8 cellular contexts compared by ENCODE assay signal in the genomic region with DNA sequence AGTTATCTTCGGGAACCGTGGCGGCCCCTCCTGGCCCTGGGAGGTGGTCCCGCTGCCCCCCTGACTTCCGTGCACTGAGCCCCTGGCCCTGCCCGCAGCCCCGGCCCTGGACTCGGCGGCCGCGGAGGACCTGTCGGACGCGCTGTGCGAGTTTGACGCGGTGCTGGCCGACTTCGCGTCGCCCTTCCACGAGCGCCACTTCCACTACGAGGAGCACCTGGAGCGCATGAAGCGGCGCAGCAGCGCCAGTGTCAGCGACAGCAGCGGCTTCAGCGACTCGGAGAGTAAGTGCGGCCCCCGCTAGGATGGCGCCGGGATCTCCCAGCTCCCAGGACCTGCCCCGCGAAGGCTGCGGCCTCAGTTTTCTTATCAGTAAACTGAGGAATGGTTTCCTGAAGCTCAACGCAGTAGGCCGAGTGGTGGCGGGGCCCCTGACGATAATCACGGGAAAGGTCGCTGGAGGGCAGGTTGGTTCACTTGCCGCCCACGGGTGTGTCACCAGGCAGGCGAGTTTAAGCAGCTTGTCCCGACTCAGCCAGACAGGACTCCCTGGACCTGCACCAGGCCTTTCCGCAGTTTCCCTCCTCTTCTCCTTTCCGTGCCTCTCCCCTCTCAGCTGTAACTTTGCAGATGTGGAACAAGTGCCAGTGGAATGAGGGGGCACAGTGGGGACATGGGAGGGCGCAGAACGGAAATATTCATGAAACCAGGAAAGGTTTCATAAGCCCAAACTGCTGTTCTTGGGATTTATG. TPM values are rescaled to one million over a fixed set of nuclear protein-coding genes. Genes with fewer than 3 reads are reported as not detected.
DNase-seq lines count a peak whose midpoint lies in the region; ATAC-seq and TF ChIP-seq lines count a peak whose summit lies in the region.

No MANE protein-coding gene starts in this region.

- DNase-seq in activated B cell treated with CpG ODN at 0.5 μM for 24 hours, result peak; percentile 35
- peak; percentile 32 for DNase-seq in colonic mucosa
- peak; percentile 58 to 71 (median 66) for DNase-seq in right lobe of liver
- DNase-seq in stimulated activated CD4-positive, alpha-beta T cell treated with anti-CD3 and anti-CD28 coated beads, Interleukin-4, amount 100 ng/mL, for 48 hours (ENCODE audit: low read depth in 2 of 2), result peak; percentile 45 to 47
- DNase-seq in SKM-1 (lab: John Stamatoyannopoulos, UW; ENCODE audit: unreplicated experiment), result no peak
- no peak for DNase-seq in NCI-H510A treated with DMSO at 0.1 percent for 48 hours (lab: John Stamatoyannopoulos, UW)

- POLR2A ChIA-PET in activated B cell treated with CpG ODN at 0.5 μM for 24 hours (lab: Charles Lee), result no interaction called here

- no peak for TF ChIP-seq CTCF in activated B cell treated with CpG ODN at 0.5 μM for 24 hours (IDR thresholded peaks at IDR 0.05)
- no peak for TF ChIP-seq CTCF in colonic mucosa (IDR thresholded peaks at IDR 0.05)
- no peak for TF ChIP-seq CTCF in right lobe of liver (IDR thresholded peaks at IDR 0.05)

- H3K4me1 ChIP-seq in colonic mucosa (no peaks in the 10 kb centered on the region), right lobe of liver (peaks cover 0 to 20% (median 0%) of the 10 kb centered on the region in 4 donors)

- peaks cover 35% of the 10 kb centered on the region for H3K27me3 Mint-ChIP-seq in activated B cell treated with CpG ODN at 0.5 μM for 24 hours

- H3K9me3 ChIP-seq in colonic mucosa (no peaks in the 10 kb centered on the region), right lobe of liver (no peaks in the 10 kb centered on the region)

- H3K27ac Mint-ChIP-seq in activated B cell treated with CpG ODN at 0.5 μM for 24 hours, result no peak overlapping the region

- peak overlapping the region; percentile 74 for H3K4me3 Mint-ChIP-seq in activated B cell treated with CpG ODN at 0.5 μM for 24 hours

- intact Hi-C loops in activated B cell treated with CpG ODN at 0.5 μM for 24 hours (cut with micrococcal nuclease) (loop anchor here (2.0 to 5.0 kb wide), 4 partner anchors 109 to 919 kb away; no protein-coding TSS in a partner anchor), colonic mucosa (cut with DNase I) (no loop called here), right lobe of liver (cut with DNase I) (no loop called here)

- no peak for TF ChIP-seq POLR2A in right lobe of liver (IDR thresholded peaks at IDR 0.05)

- no peaks in the 10 kb centered on the region for H3K9me3 Mint-ChIP-seq in activated B cell treated with CpG ODN at 0.5 μM for 24 hours

- CTCF ChIA-PET in activated B cell treated with CpG ODN at 0.5 μM for 24 hours (lab: Charles Lee), result interaction anchor here (0.6 to 1.6 kb wide), 5 partner anchors 134 to 210 kb away, joined by 3 to 5 read pairs (median 3); no protein-coding TSS in a partner anchor

- peak; percentile 29 for ATAC-seq in GM18498 (IDR thresholded peaks at IDR 0.05; ENCODE audit: unreplicated experiment)
- ATAC-seq in HG03175 (IDR thresholded peaks at IDR 0.05; ENCODE audit: unreplicated experiment), result peak; percentile 28
- ATAC-seq in activated B cell treated with CpG ODN at 0.5 μM for 24 hours (ENCODE audit: low read depth), result peak; percentile 26
- peak; percentile 45 to 66 (median 60) for ATAC-seq in right lobe of liver

- H3K9ac ChIP-seq in colonic mucosa (ENCODE audit: low read depth in 2 of 2, low read length in 2 of 2), result peak overlapping the region; percentile 48

- 4% methylated on average over 11 of the region's 53 CpGs for WGBS in right lobe of liver (ENCODE audit: insufficient coverage, low coverage, low lambda C conversion rate, missing lambda C conversion rate)

- H3K27me3 ChIP-seq in colonic mucosa, result peaks cover 23% of the 10 kb centered on the region
- no peaks in the 10 kb centered on the region for H3K27me3 ChIP-seq in right lobe of liver

- H3K36me3 ChIP-seq in colonic mucosa (no peaks in the 10 kb centered on the region), right lobe of liver (no peaks in the 10 kb centered on the region)

- peaks cover 39% of the 10 kb centered on the region for H3K4me1 Mint-ChIP-seq in activated B cell treated with CpG ODN at 0.5 μM for 24 hours

- no peak overlapping the region for H3K27ac ChIP-seq in colonic mucosa
- H3K27ac ChIP-seq in right lobe of liver, result peak overlapping the region in 1 of 3 donors; percentile 21

- H3K4me3 ChIP-seq in colonic mucosa, result peak overlapping the region; percentile 48
- peak overlapping the region; percentile 41 to 55 (median 47) for H3K4me3 ChIP-seq in right lobe of liver

- H3K36me3 Mint-ChIP-seq in activated B cell treated with CpG ODN at 0.5 μM for 24 hours (ENCODE audit: low read depth), result no peaks in the 10 kb centered on the region

RNA-seq across cellular contexts. Expression of gene RGCC, which starts 1.0 kb away (rescaled TPM):
- total RNA-seq in activated B cell treated with CpG ODN at 0.5 μM for 24 hours (2.4 and 2.7 TPM in 2 replicates), colonic mucosa (10 to 100 TPM in 1 of 2 donors, 1 to 10 TPM in 1; 5.6 to 10.4 TPM), right lobe of liver (1 to 10 TPM in 3 of 6 experiments, under 1 TPM in 2, not detected in 1; 0.51 to 4.9 (median 2.3) TPM)

Comparison
In these comparisons a context has a peak if more than half of its experiments do, and no peak if none do; other contexts are left out.
1. DNase-seq: peak in activated B cell treated with CpG ODN at 0.5 μM for 24 hours (single experiment), colonic mucosa (single experiment), right lobe of liver (3 of 3) and stimulated activated CD4-positive, alpha-beta T cell treated with anti-CD3 and anti-CD28 coated beads, Interleukin-4, amount 100 ng/mL, for 48 hours (2 of 2); none in SKM-1 (single experiment) and NCI-H510A treated with DMSO at 0.1 percent for 48 hours (single experiment).
2. Peak in every context shown above with its lines, with median percentiles within 50 percentile points of each other: ATAC-seq.